8 cellular contexts compared by ENCODE assay signal in the genomic region with DNA sequence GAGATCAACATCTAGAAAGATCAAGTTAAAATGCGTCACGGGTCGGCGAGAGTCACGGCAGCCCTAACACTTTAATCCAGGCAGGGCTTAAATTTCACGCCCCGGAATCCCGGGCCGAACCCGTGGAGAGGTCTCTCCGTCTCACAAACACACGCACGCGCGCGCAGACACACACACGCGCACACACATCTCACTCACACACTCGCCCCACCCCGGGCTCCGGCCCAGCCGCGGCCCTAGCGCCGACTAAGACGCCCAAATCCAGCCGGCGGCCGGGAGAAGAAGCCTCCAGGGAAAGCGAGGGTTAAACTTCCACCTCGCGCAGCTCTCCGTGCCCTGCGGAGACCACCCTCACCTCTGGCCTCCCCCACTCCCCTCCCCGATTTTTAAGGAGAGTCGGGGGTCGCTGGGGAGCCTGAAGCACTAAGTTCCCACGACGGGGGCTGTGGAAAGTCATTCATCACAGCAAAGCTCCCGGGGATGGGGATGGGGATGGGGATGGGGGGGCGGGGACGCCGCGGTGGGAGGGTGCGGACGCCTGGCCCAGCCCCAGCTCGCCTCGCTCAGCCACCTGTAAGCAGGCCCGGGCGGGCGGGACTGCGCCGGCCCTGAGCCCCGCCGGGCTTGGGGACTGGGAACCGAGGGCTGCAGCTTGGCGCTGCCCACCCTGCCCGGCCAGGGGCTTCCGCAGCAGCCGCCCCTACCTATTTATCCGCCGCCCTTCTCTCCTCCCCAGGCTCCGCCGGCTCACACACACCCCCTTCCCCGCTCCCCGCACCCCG. TPM values are rescaled to one million over a fixed set of nuclear protein-coding genes. Genes with fewer than 3 reads are reported as not detected.
A peak's percentile ranks its signal among the peaks of the same experiment; 100 is the strongest.
DNase-seq lines count a peak whose midpoint lies in the region; ATAC-seq and TF ChIP-seq lines count a peak whose summit lies in the region.

No MANE protein-coding gene starts in this region.

- H3K4me3 Mint-ChIP-seq in dendritic cell treated with granulocyte-macrophage colony-stimulating factor and Interleukin-4, amounts not matched to agents 40 ng/mL and 50 ng/mL, for 4 days: peak overlapping the region; percentile 67
- peak overlapping the region; percentile 87 for H3K4me3 Mint-ChIP-seq in stimulated activated naive CD8-positive, alpha-beta T cell treated with anti-CD3 and anti-CD28 coated beads, Interleukin-15, Interleukin-2, amounts not matched to agents 100 ng/mL and 50 ng/mL, for 24 hours

- peak overlapping the region; percentile 72 for H3K4me3 ChIP-seq in RWPE2 (ENCODE audit: severe bottlenecking)
- H3K4me3 ChIP-seq in right lobe of liver: peak overlapping the region; percentile 56 to 85 (median 62)

- no peak overlapping the region for H3K27ac Mint-ChIP-seq in dendritic cell treated with granulocyte-macrophage colony-stimulating factor and Interleukin-4, amounts not matched to agents 40 ng/mL and 50 ng/mL, for 4 days
- H3K27ac Mint-ChIP-seq in stimulated activated naive CD8-positive, alpha-beta T cell treated with anti-CD3 and anti-CD28 coated beads, Interleukin-15, Interleukin-2, amounts not matched to agents 100 ng/mL and 50 ng/mL, for 24 hours: peak overlapping the region; percentile 11

- peaks cover 19% of the 10 kb centered on the region for H3K36me3 ChIP-seq in RWPE2 (ENCODE audit: low read depth)
- H3K36me3 ChIP-seq in right lobe of liver: no peaks in the 10 kb centered on the region

- no peaks in the 10 kb centered on the region for H3K9me3 Mint-ChIP-seq in dendritic cell treated with granulocyte-macrophage colony-stimulating factor and Interleukin-4, amounts not matched to agents 40 ng/mL and 50 ng/mL, for 4 days
- H3K9me3 Mint-ChIP-seq in stimulated activated naive CD8-positive, alpha-beta T cell treated with anti-CD3 and anti-CD28 coated beads, Interleukin-15, Interleukin-2, amounts not matched to agents 100 ng/mL and 50 ng/mL, for 24 hours: no peaks in the 10 kb centered on the region

- H3K4me1 Mint-ChIP-seq in dendritic cell treated with granulocyte-macrophage colony-stimulating factor and Interleukin-4, amounts not matched to agents 40 ng/mL and 50 ng/mL, for 4 days (ENCODE audit: low read depth): peaks cover 31% of the 10 kb centered on the region
- peaks cover 38% of the 10 kb centered on the region for H3K4me1 Mint-ChIP-seq in stimulated activated naive CD8-positive, alpha-beta T cell treated with anti-CD3 and anti-CD28 coated beads, Interleukin-15, Interleukin-2, amounts not matched to agents 100 ng/mL and 50 ng/mL, for 24 hours (ENCODE audit: low read depth)

- H3K27me3 ChIP-seq in RWPE2 (ENCODE audit: insufficient read depth, poor library complexity, severe bottlenecking) (no peaks in the 10 kb centered on the region), right lobe of liver (peaks cover 0 to 19% of the 10 kb centered on the region in 2 donors)

- 0% methylated on average over 27 of the region's 67 CpGs for WGBS in right lobe of liver (ENCODE audit: insufficient coverage, low coverage, low lambda C conversion rate, missing lambda C conversion rate)

- ATAC-seq in RWPE2 (ENCODE audit: low read depth) (0 out of 3 replicates have a peak, but pooled peaks have one; percentile 8), right lobe of liver (peak; percentile 7 to 31 (median 18)), HG02840 (IDR thresholded peaks at IDR 0.05; ENCODE audit: low FRiP score, unreplicated experiment) (no peak)

- no peak for TF ChIP-seq POLR2A in right lobe of liver (IDR thresholded peaks at IDR 0.05)

- H3K27me3 Mint-ChIP-seq in dendritic cell treated with granulocyte-macrophage colony-stimulating factor and Interleukin-4, amounts not matched to agents 40 ng/mL and 50 ng/mL, for 4 days: peaks cover 80% of the 10 kb centered on the region
- H3K27me3 Mint-ChIP-seq in stimulated activated naive CD8-positive, alpha-beta T cell treated with anti-CD3 and anti-CD28 coated beads, Interleukin-15, Interleukin-2, amounts not matched to agents 100 ng/mL and 50 ng/mL, for 24 hours: peaks cover 22% of the 10 kb centered on the region

- H3K9me3 ChIP-seq in RWPE2 (ENCODE audit: severe bottlenecking) (no peaks in the 10 kb centered on the region), right lobe of liver (no peaks in the 10 kb centered on the region)

- DNase-seq in DMS53 (lab: John Stamatoyannopoulos, UW) (peak; percentile 56), DMS53 treated with DMSO at 0.1 percent for 48 hours (lab: John Stamatoyannopoulos, UW; ENCODE audit: unreplicated experiment) (no peak), RWPE2 (ENCODE audit: low spot score) (no peak), right lobe of liver (peak in 1 of 3 donors; percentile 67), NCI-H1092 (lab: John Stamatoyannopoulos, UW) (no peak)

- H3K36me3 Mint-ChIP-seq in dendritic cell treated with granulocyte-macrophage colony-stimulating factor and Interleukin-4, amounts not matched to agents 40 ng/mL and 50 ng/mL, for 4 days (ENCODE audit: low read depth): no peaks in the 10 kb centered on the region
- peaks cover 10% of the 10 kb centered on the region for H3K36me3 Mint-ChIP-seq in stimulated activated naive CD8-positive, alpha-beta T cell treated with anti-CD3 and anti-CD28 coated beads, Interleukin-15, Interleukin-2, amounts not matched to agents 100 ng/mL and 50 ng/mL, for 24 hours (ENCODE audit: low read depth)

- no peak for TF ChIP-seq CTCF in RWPE2 (IDR thresholded peaks at IDR 0.05; ENCODE audit: poor library complexity, severe bottlenecking)
- TF ChIP-seq CTCF in right lobe of liver (IDR thresholded peaks at IDR 0.05): no peak

- H3K27ac ChIP-seq in RWPE2 (ENCODE audit: poor library complexity, severe bottlenecking) (peak overlapping the region; percentile 92), right lobe of liver (peak overlapping the region; percentile 61 to 84 (median 81))

- peaks cover 27% of the 10 kb centered on the region for H3K4me1 ChIP-seq in RWPE2 (ENCODE audit: insufficient read depth, poor library complexity, severe bottlenecking)
- peaks cover 0 to 33% (median 3%) of the 10 kb centered on the region in 4 donors for H3K4me1 ChIP-seq in right lobe of liver

- intact Hi-C loops in dendritic cell treated with granulocyte-macrophage colony-stimulating factor and Interleukin-4, amounts not matched to agents 40 ng/mL and 50 ng/mL, for 4 days (cut with micrococcal nuclease): no loop called here
- intact Hi-C loops in right lobe of liver (cut with DNase I): no loop called here

RNA-seq across cellular contexts. Expression of a gene that starts 1.6 kb away (rescaled TPM):
- total RNA-seq in right lobe of liver: 10 to 100 TPM in 3 of 6 experiments, 1 to 10 TPM in 3; 2.3 to 20.9 (median 8.4) TPM
